Comparison of ENCODE assay signal across 14 cellular contexts in the genomic region with DNA sequence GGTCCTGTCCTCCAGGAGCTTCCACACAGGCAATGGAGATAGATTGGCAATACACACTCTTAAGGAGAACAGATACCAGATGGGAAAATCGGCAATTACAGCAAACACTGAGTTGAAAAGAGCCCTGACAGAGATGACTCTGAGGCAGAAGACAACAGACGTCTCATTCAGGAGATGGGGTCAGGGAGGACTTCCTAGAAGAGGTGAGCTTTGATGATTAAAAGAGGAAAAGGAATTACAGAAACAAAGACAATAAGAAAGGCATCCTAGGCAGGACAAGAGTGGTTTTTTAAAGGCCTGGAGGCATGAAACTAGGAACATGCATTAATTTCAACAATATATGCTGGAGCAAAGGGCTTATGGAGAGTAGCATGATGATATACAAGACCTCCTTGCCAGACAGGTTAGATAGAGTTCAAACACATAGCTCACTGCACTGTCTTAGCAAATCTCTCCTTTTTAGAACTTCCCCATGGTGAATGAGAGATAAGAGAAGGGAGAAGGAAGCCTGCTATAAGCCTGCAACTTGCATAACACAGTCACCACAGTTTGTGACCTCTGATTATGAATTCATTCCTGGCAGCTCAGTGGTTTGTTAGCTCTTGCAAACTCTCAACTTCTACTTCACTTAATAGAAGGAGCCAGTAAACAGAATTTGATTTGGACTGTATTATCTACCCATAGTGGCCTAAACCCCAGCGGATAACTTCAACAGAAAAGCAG. TPM values are rescaled to one million over a fixed set of nuclear protein-coding genes. Genes with fewer than 3 reads are reported as not detected.
DNase-seq lines count a peak whose midpoint lies in the region; ATAC-seq and TF ChIP-seq lines count a peak whose summit lies in the region.
"Had no signal": no experiment of that assay in that cellular context is flagged by ENCODE, and none has a peak within 500 bp of the region (broad histone marks: within the 10 kb centered on the region; RNA-seq: fewer than 3 reads in every experiment).

No MANE protein-coding gene starts in this region.

- H3K36me3 ChIP-seq in WERI-Rb-1 = no peaks in the 10 kb centered on the region
- H3K36me3 ChIP-seq: BLaER1 treated with 17β-estradiol and CSF1 and Interleukin-3, amounts not matched to agents 10 nM and 100 nM; ovary had no signal

- no peak overlapping the region for H3K27ac ChIP-seq in WERI-Rb-1

- POLR2A ChIA-PET in activated CD8-positive, alpha-beta T cell treated with anti-CD3 and anti-CD28 coated beads for 36 hours (lab: Charles Lee) = interaction anchor here (1.7 kb wide), 1 partner anchor 9 kb away, joined by 7 read pairs; no protein-coding TSS in a partner anchor

- no peak overlapping the region for H3K4me3 Mint-ChIP-seq in nephron
- no peak overlapping the region for H3K4me3 Mint-ChIP-seq in activated CD8-positive, alpha-beta T cell treated with anti-CD3 and anti-CD28 coated beads for 36 hours
- no peak overlapping the region for H3K4me3 Mint-ChIP-seq in immature natural killer cell
- H3K4me3 Mint-ChIP-seq: activated naive CD8-positive, alpha-beta T cell treated with anti-CD3 and anti-CD28 coated beads, Interleukin-2, amount 50 U/mL, for 24 hours had no signal

- no peak overlapping the region for H3K4me3 ChIP-seq in WERI-Rb-1 (ENCODE audit: low read depth, low read length)
- H3K4me3 ChIP-seq: BLaER1 treated with 17β-estradiol and CSF1 and Interleukin-3, amounts not matched to agents 10 nM and 100 nM; ovary had no signal

- DNase-seq in GDM1 (lab: John Stamatoyannopoulos, UW) (peak; percentile 65), SKM-1 treated with dmso at 0.1 percent for 144 hours (lab: John Stamatoyannopoulos, UW; ENCODE audit: unreplicated experiment) (peak; percentile 99), fibroblast of gingiva (ENCODE audit: low read depth) (peak; percentile 13), WERI-Rb-1 (no peak), immature natural killer cell (no peak)
- no peak for DNase-seq in activated CD8-positive, alpha-beta T cell treated with anti-CD3 and anti-CD28 coated beads for 36 hours
- DNase-seq in activated CD4-positive, alpha-beta T cell treated with anti-CD3 and anti-CD28 coated beads, Interleukin-2, amount 50 U/mL, for 1 hour = no peak
- DNase-seq: activated naive CD8-positive, alpha-beta T cell treated with anti-CD3 and anti-CD28 coated beads, Interleukin-2, amount 50 U/mL, for 24 hours; ovary; stimulated activated CD4-positive, alpha-beta T cell treated with anti-CD3 and anti-CD28 coated beads, Interleukin-4, amount 100 ng/mL, for 24 hours; SW 1271 had no signal

- H3K27ac Mint-ChIP-seq in nephron (peak overlapping the region; percentile 74 to 94 (median 92)), immature natural killer cell (no peak overlapping the region)
- no peak overlapping the region for H3K27ac Mint-ChIP-seq in activated CD8-positive, alpha-beta T cell treated with anti-CD3 and anti-CD28 coated beads for 36 hours
- H3K27ac Mint-ChIP-seq: activated naive CD8-positive, alpha-beta T cell treated with anti-CD3 and anti-CD28 coated beads, Interleukin-2, amount 50 U/mL, for 24 hours had no signal

- H3K27me3 Mint-ChIP-seq in nephron (ENCODE audit: low read depth) (no peaks in the 10 kb centered on the region), immature natural killer cell (ENCODE audit: low read depth in 3 of 3) (peaks cover 0 to 8% (median 2%) of the 10 kb centered on the region in 3 donors)
- H3K27me3 Mint-ChIP-seq in activated CD8-positive, alpha-beta T cell treated with anti-CD3 and anti-CD28 coated beads for 36 hours = no peaks in the 10 kb centered on the region
- H3K27me3 Mint-ChIP-seq: activated naive CD8-positive, alpha-beta T cell treated with anti-CD3 and anti-CD28 coated beads, Interleukin-2, amount 50 U/mL, for 24 hours had no signal

- H3K9me3 Mint-ChIP-seq in nephron (no peaks in the 10 kb centered on the region), immature natural killer cell (peaks cover 0 to 2% (median 0%) of the 10 kb centered on the region in 6 donors)
- peaks cover 6% of the 10 kb centered on the region for H3K9me3 Mint-ChIP-seq in activated CD8-positive, alpha-beta T cell treated with anti-CD3 and anti-CD28 coated beads for 36 hours

- CTCF ChIA-PET in activated CD8-positive, alpha-beta T cell treated with anti-CD3 and anti-CD28 coated beads for 36 hours (lab: Charles Lee) = interaction anchor here (1.0 kb wide), 1 partner anchor 8 kb away, joined by 3 read pairs; no protein-coding TSS in a partner anchor

- H3K4me1 Mint-ChIP-seq in nephron (peaks cover 79% of the 10 kb centered on the region), immature natural killer cell (peaks cover 7 to 17% of the 10 kb centered on the region in 2 donors)
- peaks cover 33% of the 10 kb centered on the region for H3K4me1 Mint-ChIP-seq in activated CD8-positive, alpha-beta T cell treated with anti-CD3 and anti-CD28 coated beads for 36 hours (ENCODE audit: low read depth)

- intact Hi-C loops in activated CD8-positive, alpha-beta T cell treated with anti-CD3 and anti-CD28 coated beads for 36 hours (cut with micrococcal nuclease) = no loop called here

- TF ChIP-seq CTCF in nephron (IDR thresholded peaks at IDR 0.05; ENCODE audit: unreplicated experiment in 3 of 3) (no peak), WERI-Rb-1 (IDR thresholded peaks at IDR 0.05; ENCODE audit: low read depth, low read length) (no peak)
- TF ChIP-seq CTCF in activated CD8-positive, alpha-beta T cell treated with anti-CD3 and anti-CD28 coated beads for 36 hours (IDR thresholded peaks at IDR 0.05) = no peak

- no peaks in the 10 kb centered on the region for H3K36me3 Mint-ChIP-seq in nephron (ENCODE audit: low read depth)
- no peaks in the 10 kb centered on the region for H3K36me3 Mint-ChIP-seq in activated CD8-positive, alpha-beta T cell treated with anti-CD3 and anti-CD28 coated beads for 36 hours (ENCODE audit: low read depth)
- no peaks in the 10 kb centered on the region for H3K36me3 Mint-ChIP-seq in immature natural killer cell

- H3K27me3 ChIP-seq in WERI-Rb-1 (ENCODE audit: insufficient read depth, low read depth, severe bottlenecking) = no peaks in the 10 kb centered on the region
- H3K27me3 ChIP-seq: BLaER1 treated with 17β-estradiol and CSF1 and Interleukin-3, amounts not matched to agents 10 nM and 100 nM; ovary had no signal

- H3K9me3 ChIP-seq in WERI-Rb-1 (ENCODE audit: severe bottlenecking) = no peaks in the 10 kb centered on the region
- H3K9me3 ChIP-seq: BLaER1 treated with 17β-estradiol and CSF1 and Interleukin-3, amounts not matched to agents 10 nM and 100 nM; ovary had no signal

- no peak for ATAC-seq in activated CD8-positive, alpha-beta T cell treated with anti-CD3 and anti-CD28 coated beads for 36 hours
- ATAC-seq: activated naive CD8-positive, alpha-beta T cell treated with anti-CD3 and anti-CD28 coated beads, Interleukin-2, amount 50 U/mL, for 24 hours; HCT116 had no signal

RNA-seq across cellular contexts. Expression of gene SIL1, which starts 48.5 kb away (rescaled TPM):
- 10 to 100 TPM; 27.6 to 32.3 TPM for total RNA-seq in activated CD8-positive, alpha-beta T cell treated with anti-CD3 and anti-CD28 coated beads for 36 hours
- 10 to 100 TPM; 22.0 to 22.7 (median 22.1) TPM for polyA plus RNA-seq in immature natural killer cell

Comparison
In these comparisons a context has a peak if more than half of its experiments do, and no peak if none do; other contexts are left out.
1. DNase-seq: peak in GDM1 (single experiment), SKM-1 treated with dmso at 0.1 percent for 144 hours (single experiment) and fibroblast of gingiva (single experiment); none in activated CD8-positive, alpha-beta T cell treated with anti-CD3 and anti-CD28 coated beads for 36 hours (single experiment), WERI-Rb-1 (single experiment), activated CD4-positive, alpha-beta T cell treated with anti-CD3 and anti-CD28 coated beads, Interleukin-2, amount 50 U/mL, for 1 hour (single experiment) and immature natural killer cell (0 of 3).
2. H3K27ac Mint-ChIP-seq: peak in nephron (3 of 3); none in activated CD8-positive, alpha-beta T cell treated with anti-CD3 and anti-CD28 coated beads for 36 hours (single experiment) and immature natural killer cell (0 of 6).